Comparison of ENCODE assay signal across 11 cellular contexts in the genomic region with DNA sequence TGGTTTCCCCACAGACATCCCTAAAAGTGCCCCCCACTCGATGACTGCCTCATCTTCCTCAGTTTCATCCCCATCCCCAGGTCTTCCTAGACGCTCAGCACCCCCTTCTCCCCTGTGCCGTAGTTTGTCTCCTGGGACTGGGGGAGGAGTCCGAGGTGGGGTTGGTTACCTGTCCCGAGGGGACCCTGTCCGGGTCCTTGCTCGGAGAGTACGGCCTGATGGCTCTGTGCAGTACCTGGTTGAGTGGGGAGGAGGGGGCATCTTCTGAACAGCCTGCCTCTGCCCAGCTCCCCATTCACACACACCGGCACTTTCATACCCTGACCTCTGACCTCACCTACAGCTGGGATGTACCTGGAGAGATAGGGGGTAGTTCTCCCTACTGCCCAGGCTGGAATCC. TPM values are rescaled to one million over a fixed set of nuclear protein-coding genes. Genes with fewer than 3 reads are reported as not detected.
DNase-seq lines count a peak whose midpoint lies in the region; ATAC-seq and TF ChIP-seq lines count a peak whose summit lies in the region.
"Had no signal": no experiment of that assay in that cellular context is flagged by ENCODE, and none has a peak within 500 bp of the region (broad histone marks: within the 10 kb centered on the region; RNA-seq: fewer than 3 reads in every experiment).

No MANE protein-coding gene starts in this region.

- CTCF ChIA-PET in activated CD4-positive, alpha-beta memory T cell treated with anti-CD3 and anti-CD28 coated beads, Interleukin-2, amount 10 ng/mL, durations not matched to agents 7 days and 5 days (lab: Charles Lee), result interaction anchor here (0.6 to 1.0 kb wide), 3 partner anchors 9 to 1894 kb away, joined by 3 read pairs; no protein-coding TSS in a partner anchor

- H3K27me3 ChIP-seq in gastroesophageal sphincter, result no peaks in the 10 kb centered on the region
- no peaks in the 10 kb centered on the region for H3K27me3 ChIP-seq in H7 (ENCODE audit: control insufficient read depth, insufficient read depth, low read length)

- H3K9me3 Mint-ChIP-seq in activated CD4-positive, alpha-beta T cell treated with anti-CD3 and anti-CD28 coated beads, Interleukin-2, amount 10 ng/mL, durations not matched to agents 24 days and 14 days, result no peaks in the 10 kb centered on the region
- no peaks in the 10 kb centered on the region for H3K9me3 Mint-ChIP-seq in activated CD4-positive, alpha-beta memory T cell treated with anti-CD3 and anti-CD28 coated beads, Interleukin-2, amount 10 ng/mL, durations not matched to agents 7 days and 5 days
- H3K9me3 Mint-ChIP-seq in stimulated activated effector memory CD8-positive, alpha-beta T cell treated with anti-CD3 and anti-CD28 coated beads, Interleukin-12 subunit alpha, Interleukin-12 subunit beta, amount 100 ng/mL, for 72 hours, result no peaks in the 10 kb centered on the region

- peak overlapping the region; percentile 96 for H3K27ac Mint-ChIP-seq in activated CD4-positive, alpha-beta T cell treated with anti-CD3 and anti-CD28 coated beads, Interleukin-2, amount 10 ng/mL, durations not matched to agents 24 days and 14 days
- peak overlapping the region; percentile 58 for H3K27ac Mint-ChIP-seq in activated CD4-positive, alpha-beta memory T cell treated with anti-CD3 and anti-CD28 coated beads, Interleukin-2, amount 10 ng/mL, durations not matched to agents 7 days and 5 days
- peak overlapping the region; percentile 99 for H3K27ac Mint-ChIP-seq in stimulated activated effector memory CD8-positive, alpha-beta T cell treated with anti-CD3 and anti-CD28 coated beads, Interleukin-12 subunit alpha, Interleukin-12 subunit beta, amount 100 ng/mL, for 72 hours

- no peak for DNase-seq in activated CD4-positive, alpha-beta T cell treated with anti-CD3 and anti-CD28 coated beads, Interleukin-2, amount 10 ng/mL, durations not matched to agents 24 days and 14 days
- DNase-seq in activated CD4-positive, alpha-beta T cell treated with anti-CD3 and anti-CD28 coated beads, Interleukin-2, amount 50 U/mL, for 1 hour, result no peak
- no peak for DNase-seq in activated CD4-positive, alpha-beta memory T cell treated with anti-CD3 and anti-CD28 coated beads, Interleukin-2, amount 10 ng/mL, durations not matched to agents 7 days and 5 days
- DNase-seq in stimulated activated effector memory CD8-positive, alpha-beta T cell treated with anti-CD3 and anti-CD28 coated beads, Interleukin-12 subunit alpha, Interleukin-12 subunit beta, amount 100 ng/mL, for 72 hours (ENCODE audit: low spot score in 2 of 2), result no peak
- DNase-seq in H7, result no peak
- DNase-seq: effector CD8-positive, alpha-beta T cell; KBM-7; midbrain had no signal

- no peak for TF ChIP-seq POLR2A in gastroesophageal sphincter (IDR thresholded peaks at IDR 0.05)

- H3K4me3 ChIP-seq in gastroesophageal sphincter (no peak overlapping the region), H7 (ENCODE audit: insufficient read depth, low read depth, low read length) (no peak overlapping the region)

- peaks cover 36% of the 10 kb centered on the region for H3K36me3 Mint-ChIP-seq in activated CD4-positive, alpha-beta T cell treated with anti-CD3 and anti-CD28 coated beads, Interleukin-2, amount 10 ng/mL, durations not matched to agents 24 days and 14 days (ENCODE audit: low read depth)
- H3K36me3 Mint-ChIP-seq in activated CD4-positive, alpha-beta memory T cell treated with anti-CD3 and anti-CD28 coated beads, Interleukin-2, amount 10 ng/mL, durations not matched to agents 7 days and 5 days (ENCODE audit: low read depth), result peaks cover 38% of the 10 kb centered on the region
- H3K36me3 Mint-ChIP-seq in stimulated activated effector memory CD8-positive, alpha-beta T cell treated with anti-CD3 and anti-CD28 coated beads, Interleukin-12 subunit alpha, Interleukin-12 subunit beta, amount 100 ng/mL, for 72 hours, result peaks cover 80% of the 10 kb centered on the region

- H3K4me1 ChIP-seq in gastroesophageal sphincter, result peaks cover 4 to 90% (median 33%) of the 10 kb centered on the region in 3 donors

- peak overlapping the region in 3 of 4 donors; percentile 37 to 98 (median 92) for H3K27ac ChIP-seq in gastroesophageal sphincter

- intact Hi-C loops in activated CD4-positive, alpha-beta T cell treated with anti-CD3 and anti-CD28 coated beads, Interleukin-2, amount 10 ng/mL, durations not matched to agents 24 days and 14 days (cut with micrococcal nuclease), result loop anchor here (10.0 kb wide), 2 partner anchors 141 to 1241 kb away; a partner anchor contains a TSS

- POLR2A ChIA-PET in activated CD4-positive, alpha-beta memory T cell treated with anti-CD3 and anti-CD28 coated beads, Interleukin-2, amount 10 ng/mL, durations not matched to agents 7 days and 5 days (lab: Charles Lee), result interaction anchor here (1.3 to 4.0 kb wide), 4 partner anchors 10 to 154 kb away, joined by 3 to 32 read pairs (median 16); no protein-coding TSS in a partner anchor

- H3K4me1 Mint-ChIP-seq in activated CD4-positive, alpha-beta T cell treated with anti-CD3 and anti-CD28 coated beads, Interleukin-2, amount 10 ng/mL, durations not matched to agents 24 days and 14 days, result peaks cover 57% of the 10 kb centered on the region
- peaks cover 71% of the 10 kb centered on the region for H3K4me1 Mint-ChIP-seq in activated CD4-positive, alpha-beta memory T cell treated with anti-CD3 and anti-CD28 coated beads, Interleukin-2, amount 10 ng/mL, durations not matched to agents 7 days and 5 days
- H3K4me1 Mint-ChIP-seq in stimulated activated effector memory CD8-positive, alpha-beta T cell treated with anti-CD3 and anti-CD28 coated beads, Interleukin-12 subunit alpha, Interleukin-12 subunit beta, amount 100 ng/mL, for 72 hours, result peaks cover 75% of the 10 kb centered on the region

- H3K4me3 Mint-ChIP-seq in activated CD4-positive, alpha-beta T cell treated with anti-CD3 and anti-CD28 coated beads, Interleukin-2, amount 10 ng/mL, durations not matched to agents 24 days and 14 days, result peak overlapping the region; percentile 92
- peak overlapping the region; percentile 62 for H3K4me3 Mint-ChIP-seq in activated CD4-positive, alpha-beta memory T cell treated with anti-CD3 and anti-CD28 coated beads, Interleukin-2, amount 10 ng/mL, durations not matched to agents 7 days and 5 days
- H3K4me3 Mint-ChIP-seq in stimulated activated effector memory CD8-positive, alpha-beta T cell treated with anti-CD3 and anti-CD28 coated beads, Interleukin-12 subunit alpha, Interleukin-12 subunit beta, amount 100 ng/mL, for 72 hours, result peak overlapping the region; percentile 89

- peaks cover 0 to 40% of the 10 kb centered on the region in 2 donors for H3K36me3 ChIP-seq in gastroesophageal sphincter
- peaks cover 26% of the 10 kb centered on the region for H3K36me3 ChIP-seq in H7 (replicated peaks; ENCODE audit: control insufficient read depth, insufficient read depth, low read length)

- peaks cover 1% of the 10 kb centered on the region for H3K27me3 Mint-ChIP-seq in activated CD4-positive, alpha-beta T cell treated with anti-CD3 and anti-CD28 coated beads, Interleukin-2, amount 10 ng/mL, durations not matched to agents 24 days and 14 days
- H3K27me3 Mint-ChIP-seq in activated CD4-positive, alpha-beta memory T cell treated with anti-CD3 and anti-CD28 coated beads, Interleukin-2, amount 10 ng/mL, durations not matched to agents 7 days and 5 days, result no peaks in the 10 kb centered on the region

- no peak for TF ChIP-seq CTCF in gastroesophageal sphincter (IDR thresholded peaks at IDR 0.05)

- TF ChIP-seq EP300 in gastroesophageal sphincter (IDR thresholded peaks at IDR 0.05), result no peak

- ATAC-seq in gastroesophageal sphincter, result no peak
- no peak for ATAC-seq in stimulated activated effector memory CD8-positive, alpha-beta T cell treated with anti-CD3 and anti-CD28 coated beads, Interleukin-12 subunit alpha, Interleukin-12 subunit beta, amount 100 ng/mL, for 72 hours
- ATAC-seq in HG03175 (IDR thresholded peaks at IDR 0.05; ENCODE audit: unreplicated experiment), result no peak
- no peak for ATAC-seq in HG03460 (IDR thresholded peaks at IDR 0.05; ENCODE audit: unreplicated experiment)

- 45 to 52% methylated on average over 3 to 4 of the region's 9 CpGs for WGBS in gastroesophageal sphincter (ENCODE audit: low coverage in 1 of 2), 2 donors

- no peaks in the 10 kb centered on the region for H3K9me3 ChIP-seq in gastroesophageal sphincter

RNA-seq across cellular contexts. Expression of a gene that starts 2.1 kb away (rescaled TPM):
- 120 and 124 TPM in 2 replicates for total RNA-seq in activated CD4-positive, alpha-beta T cell treated with anti-CD3 and anti-CD28 coated beads, Interleukin-2, amount 10 ng/mL, durations not matched to agents 24 days and 14 days
- 100 to 1,000 TPM; 243 TPM for total RNA-seq in activated CD4-positive, alpha-beta memory T cell treated with anti-CD3 and anti-CD28 coated beads, Interleukin-2, amount 10 ng/mL, durations not matched to agents 7 days and 5 days
- 100 to 1,000 TPM in 3 of 4 donors, 10 to 100 TPM in 1; 90.2 to 144 (median 124) TPM for total RNA-seq in gastroesophageal sphincter
- 168 and 188 TPM in 2 replicates for total RNA-seq in H7 (2014; rRNA removed; shearing (Covaris generic))

RNA-seq across cellular contexts. Expression of a gene that starts 4.0 kb away (rescaled TPM):
- 41.5 and 44.6 TPM in 2 replicates for total RNA-seq in activated CD4-positive, alpha-beta T cell treated with anti-CD3 and anti-CD28 coated beads, Interleukin-2, amount 10 ng/mL, durations not matched to agents 24 days and 14 days
- total RNA-seq in activated CD4-positive, alpha-beta memory T cell treated with anti-CD3 and anti-CD28 coated beads, Interleukin-2, amount 10 ng/mL, durations not matched to agents 7 days and 5 days, result 10 to 100 TPM; 35.3 to 39.7 TPM
- total RNA-seq in gastroesophageal sphincter, result 10 to 100 TPM in 3 of 4 donors, 1 to 10 TPM in 1; 9.1 to 15.9 (median 12.7) TPM
- 8.3 and 13.4 TPM in 2 replicates for total RNA-seq in H7 (2014; rRNA removed; shearing (Covaris generic))

RNA-seq across cellular contexts. Expression of a gene that starts 5.0 kb away (rescaled TPM):
- total RNA-seq in activated CD4-positive, alpha-beta T cell treated with anti-CD3 and anti-CD28 coated beads, Interleukin-2, amount 10 ng/mL, durations not matched to agents 24 days and 14 days, result 29.5 and 33.6 TPM in 2 replicates
- 10 to 100 TPM; 46.4 to 51.4 TPM for total RNA-seq in activated CD4-positive, alpha-beta memory T cell treated with anti-CD3 and anti-CD28 coated beads, Interleukin-2, amount 10 ng/mL, durations not matched to agents 7 days and 5 days
- 10 to 100 TPM; 73.0 to 91.0 (median 86.1) TPM for total RNA-seq in gastroesophageal sphincter
- 38.3 and 41.9 TPM in 2 replicates for total RNA-seq in H7 (2014; rRNA removed; shearing (Covaris generic))

RNA-seq across cellular contexts. Expression of a gene that starts 24.2 kb away (rescaled TPM):
- 64.9 and 66.5 TPM in 2 replicates for total RNA-seq in activated CD4-positive, alpha-beta T cell treated with anti-CD3 and anti-CD28 coated beads, Interleukin-2, amount 10 ng/mL, durations not matched to agents 24 days and 14 days
- total RNA-seq in activated CD4-positive, alpha-beta memory T cell treated with anti-CD3 and anti-CD28 coated beads, Interleukin-2, amount 10 ng/mL, durations not matched to agents 7 days and 5 days, result 100 to 1,000 TPM; 125 to 127 TPM
- under 1 TPM in 2 of 4 donors, not detected in 2; 0.67 to 0.79 TPM for total RNA-seq in gastroesophageal sphincter
- total RNA-seq in H7 (2014; rRNA removed; shearing (Covaris generic)), result 101 and 113 TPM in 2 replicates

RNA-seq across cellular contexts. Expression of a gene that starts 38.5 kb away (rescaled TPM):
- 14.2 and 14.5 TPM in 2 replicates for total RNA-seq in activated CD4-positive, alpha-beta T cell treated with anti-CD3 and anti-CD28 coated beads, Interleukin-2, amount 10 ng/mL, durations not matched to agents 24 days and 14 days
- 1 to 10 TPM; 6.9 to 7.4 TPM for total RNA-seq in activated CD4-positive, alpha-beta memory T cell treated with anti-CD3 and anti-CD28 coated beads, Interleukin-2, amount 10 ng/mL, durations not matched to agents 7 days and 5 days
- total RNA-seq in gastroesophageal sphincter, result 1 to 10 TPM; 2.2 to 4.0 (median 3.2) TPM
- 15.5 and 16.4 TPM in 2 replicates for total RNA-seq in H7 (2014; rRNA removed; shearing (Covaris generic))
